Comparison of ENCODE assay signal across 32 cellular contexts in genomic region chr19:55720214-55720746, GRCh38. TPM values are rescaled to one million over a fixed set of nuclear protein-coding genes. Genes with fewer than 3 reads are reported as not detected.
"Had no signal": no experiment of that assay in that cellular context is flagged by ENCODE, and none has a peak within 500 bp of the region (broad histone marks: within the 10 kb centered on the region; RNA-seq: fewer than 3 reads in every experiment).

No MANE protein-coding gene starts in this region.

- H3K36me3 ChIP-seq: stomach, suprapubic skin, thoracic aorta, thyroid gland, tibial artery, tibial nerve, transverse colon, upper lobe of left lung, upper lobe of right lung, uterus, vagina had no signal

- H3K9me3 ChIP-seq: suprapubic skin, testis, thoracic aorta, thyroid gland, tibial artery, transverse colon, upper lobe of right lung, uterus, vagina had no signal

- H3K4me1 Mint-ChIP-seq: stimulated activated effector memory CD8-positive, alpha-beta T cell treated with anti-CD3 and anti-CD28 coated beads, Interleukin-12 subunit alpha, Interleukin-12 subunit beta, amount 100 ng/mL, for 72 hours; stimulated activated memory B cell treated with anti-CD40 and anti-IgM and Interleukin-4, amounts not matched to agents 10 μg/mL and 1 μg/mL and 100 μg/mL, for 72 hours; stimulated activated naive B cell treated with anti-CD40 and anti-IgM and Interleukin-4, amounts not matched to agents 10 μg/mL and 1 μg/mL and 100 μg/mL, for 72 hours; stimulated activated naive CD8-positive, alpha-beta T cell treated with anti-CD3 and anti-CD28 coated beads, Interleukin-15, amount 100 ng/mL, for 72 hours had no signal

- H3K36me3 Mint-ChIP-seq: stimulated activated effector memory CD8-positive, alpha-beta T cell treated with anti-CD3 and anti-CD28 coated beads, Interleukin-12 subunit alpha, Interleukin-12 subunit beta, amount 100 ng/mL, for 72 hours; stimulated activated memory B cell treated with anti-CD40 and anti-IgM and Interleukin-4, amounts not matched to agents 10 μg/mL and 1 μg/mL and 100 μg/mL, for 72 hours; type B pancreatic cell had no signal

- H3K27me3 Mint-ChIP-seq: type B pancreatic cell had no signal

- H3K4me3 ChIP-seq: stomach, suprapubic skin, testis, thoracic aorta, thyroid gland, tibial artery, tibial nerve, transverse colon, upper lobe of left lung, upper lobe of right lung, uterus, vagina had no signal

- ATAC-seq: stimulated activated effector memory CD8-positive, alpha-beta T cell treated with anti-CD3 and anti-CD28 coated beads, Interleukin-12 subunit alpha, Interleukin-12 subunit beta, amount 100 ng/mL, for 72 hours; stimulated activated memory B cell treated with anti-CD40 and anti-IgM and Interleukin-4, amounts not matched to agents 10 μg/mL and 1 μg/mL and 100 μg/mL, for 72 hours; stimulated activated naive B cell treated with anti-CD40 and anti-IgM and Interleukin-4, amounts not matched to agents 10 μg/mL and 1 μg/mL and 100 μg/mL, for 72 hours; stimulated activated naive CD8-positive, alpha-beta T cell treated with anti-CD3 and anti-CD28 coated beads, Interleukin-15, amount 100 ng/mL, for 72 hours; stimulated activated naive CD8-positive, alpha-beta T cell treated with anti-CD3 and anti-CD28 coated beads, Interleukin-15, Interleukin-2, amounts not matched to agents 100 U/mL and 50 U/mL, for 24 hours; upper lobe of right lung had no signal

- DNase-seq: stimulated activated CD4-positive, alpha-beta T cell treated with anti-CD3 and anti-CD28 coated beads, Interleukin-2, amount 100 ng/mL, for 48 hours; stimulated activated CD4-positive, alpha-beta T cell treated with anti-CD3 and anti-CD28 coated beads, Interleukin-4, amount 100 ng/mL, for 1 hour; stimulated activated CD4-positive, alpha-beta T cell treated with anti-CD3 and anti-CD28 coated beads, Interleukin-4, amount 100 ng/mL, for 24 hours; stimulated activated CD4-positive, alpha-beta T cell treated with anti-CD3 and anti-CD28 coated beads, Interleukin-4, amount 100 ng/mL, for 4 hours; stimulated activated CD8-positive, alpha-beta memory T cell treated with anti-CD3 and anti-CD28 coated beads, Interleukin-4, amount 100 ng/mL, for 48 hours; stimulated activated naive B cell treated with anti-CD40 and anti-IgM and Interleukin-4, amounts not matched to agents 10 μg/mL and 1 μg/mL and 100 μg/mL, for 72 hours; stimulated activated naive CD4-positive, alpha-beta T cell; stimulated activated naive CD4-positive, alpha-beta T cell treated with Interleukin-2 at 50 U/mL for 16 hours; stimulated activated naive CD8-positive, alpha-beta T cell treated with anti-CD3 and anti-CD28 coated beads, Interleukin-15, amount 100 ng/mL, for 72 hours; stimulated activated naive CD8-positive, alpha-beta T cell treated with anti-CD3 and anti-CD28 coated beads, Interleukin-15, Interleukin-2, amounts not matched to agents 100 U/mL and 50 U/mL, for 24 hours; stomach; substantia nigra; testis; thyroid gland; tibial artery; transverse colon; upper lobe of left lung; upper lobe of right lung; uterus had no signal

- H3K27ac ChIP-seq: stomach, suprapubic skin, testis, thoracic aorta, thyroid gland, tibial artery, tibial nerve, transverse colon, upper lobe of left lung, upper lobe of right lung, uterus, vagina had no signal

- H3K27me3 ChIP-seq: testis, thyroid gland, upper lobe of left lung, vagina had no signal

- H3K4me3 Mint-ChIP-seq: stimulated activated effector memory CD8-positive, alpha-beta T cell treated with anti-CD3 and anti-CD28 coated beads, Interleukin-12 subunit alpha, Interleukin-12 subunit beta, amount 100 ng/mL, for 72 hours; stimulated activated memory B cell treated with anti-CD40 and anti-IgM and Interleukin-4, amounts not matched to agents 10 μg/mL and 1 μg/mL and 100 μg/mL, for 72 hours; stimulated activated naive B cell treated with anti-CD40 and anti-IgM and Interleukin-4, amounts not matched to agents 10 μg/mL and 1 μg/mL and 100 μg/mL, for 72 hours; stimulated activated naive CD8-positive, alpha-beta T cell treated with anti-CD3 and anti-CD28 coated beads, Interleukin-15, amount 100 ng/mL, for 72 hours; stimulated activated naive CD8-positive, alpha-beta T cell treated with anti-CD3 and anti-CD28 coated beads, Interleukin-15, Interleukin-2, amounts not matched to agents 100 ng/mL and 50 ng/mL, for 24 hours; type B pancreatic cell had no signal

- H3K27ac Mint-ChIP-seq: stimulated activated effector memory CD8-positive, alpha-beta T cell treated with anti-CD3 and anti-CD28 coated beads, Interleukin-12 subunit alpha, Interleukin-12 subunit beta, amount 100 ng/mL, for 72 hours; stimulated activated memory B cell treated with anti-CD40 and anti-IgM and Interleukin-4, amounts not matched to agents 10 μg/mL and 1 μg/mL and 100 μg/mL, for 72 hours; stimulated activated naive B cell treated with anti-CD40 and anti-IgM and Interleukin-4, amounts not matched to agents 10 μg/mL and 1 μg/mL and 100 μg/mL, for 72 hours; stimulated activated naive CD8-positive, alpha-beta T cell treated with anti-CD3 and anti-CD28 coated beads, Interleukin-15, amount 100 ng/mL, for 72 hours; stimulated activated naive CD8-positive, alpha-beta T cell treated with anti-CD3 and anti-CD28 coated beads, Interleukin-15, Interleukin-2, amounts not matched to agents 100 ng/mL and 50 ng/mL, for 24 hours; type B pancreatic cell had no signal

- FAIRE-seq: urothelium cell line had no signal

- H3K4me1 ChIP-seq: stomach, suprapubic skin, testis, thyroid gland, tibial artery, tibial nerve, transverse colon, upper lobe of left lung, upper lobe of right lung, uterus, vagina had no signal

RNA-seq across cellular contexts. Expression of gene NLRP9, which starts 17.9 kb away (rescaled TPM):
- total RNA-seq: stomach, subcutaneous adipose tissue, suprapubic skin, temporal lobe, thoracic aorta, thyroid gland, tibial nerve, transverse colon, upper lobe of left lung, upper lobe of right lung, ureter, urinary bladder, vagina had no signal
- polyA plus RNA-seq: stomach, urinary bladder had no signal

RNA-seq across cellular contexts. Expression of gene RFPL4A, which starts 38.6 kb away (rescaled TPM):
- total RNA-seq: subcutaneous adipose tissue, suprapubic skin, temporal lobe, thoracic aorta, thyroid gland, transverse colon, upper lobe of left lung, upper lobe of right lung, ureter, uterus, vagina had no signal
- polyA plus RNA-seq: stomach, urinary bladder had no signal

RNA-seq across cellular contexts. Expression of gene RFPL4AL1, which starts 48.6 kb away (rescaled TPM):
- total RNA-seq: stomach, subcutaneous adipose tissue, suprapubic skin, temporal lobe, testis, thoracic aorta, tibial nerve, transverse colon, upper lobe of left lung, upper lobe of right lung, ureter, urinary bladder, uterus, vagina had no signal
- polyA plus RNA-seq: stomach, urinary bladder had no signal
